Comparison of ENCODE assay signal across 1 cellular context in the genomic region with DNA sequence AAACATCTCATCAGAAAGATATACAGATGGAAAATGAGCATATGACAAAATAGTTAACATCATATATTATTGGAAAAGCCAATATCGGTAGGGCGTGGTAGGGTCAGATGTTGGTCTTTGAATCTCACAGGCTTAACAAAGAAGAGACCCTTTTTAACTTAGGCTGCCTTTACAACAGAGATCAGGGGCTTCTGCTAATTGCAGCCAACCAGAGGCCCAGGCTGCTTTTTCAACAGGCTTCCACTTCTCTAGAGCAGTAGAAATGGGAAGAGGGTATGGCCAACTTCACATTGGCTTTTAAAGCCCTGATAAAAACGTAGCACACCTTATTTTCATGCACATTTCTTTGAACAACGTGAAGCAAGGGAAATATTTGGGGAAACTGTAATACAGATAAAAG.
TF ChIP-seq lines count a peak whose summit lies in the region.

No MANE protein-coding gene starts in this region.

TF ChIP-seq in GM23338, 12 proteins besides CTCF, POLR2A, EP300 and RAD21 (continued from another document):
- no peak for TF ChIP-seq ZNF462 (CRISPR knock-in tag; IDR thresholded peaks at IDR 0.05)
- TF ChIP-seq CREB1 (CRISPR knock-in tag; IDR thresholded peaks at IDR 0.05; ENCODE audit: low read depth): no peak
- TF ChIP-seq POLR2AphosphoS5 (IDR thresholded peaks at IDR 0.05; ENCODE audit: low read depth): no peak
- TF ChIP-seq NANOG (IDR thresholded peaks at IDR 0.05; ENCODE audit: borderline replicate concordance): no peak
- TF ChIP-seq ZNF114 (CRISPR knock-in tag; IDR thresholded peaks at IDR 0.05): no peak
- no peak for TF ChIP-seq JUNB (IDR thresholded peaks at IDR 0.05; ENCODE audit: unreplicated experiment)
- no peak for TF ChIP-seq REST (IDR thresholded peaks at IDR 0.05; ENCODE audit: unreplicated experiment)
- TF ChIP-seq EZH2 (IDR thresholded peaks at IDR 0.05; ENCODE audit: low read depth, unreplicated experiment): no peak
- no peak for TF ChIP-seq STAT1 (IDR thresholded peaks at IDR 0.05; ENCODE audit: unreplicated experiment)
- TF ChIP-seq ZNF331 (CRISPR knock-in tag; IDR thresholded peaks at IDR 0.05; ENCODE audit: low read depth): no peak
- no peak for TF ChIP-seq ETS1 (IDR thresholded peaks at IDR 0.05)
